1 cellular context compared by ENCODE assay signal in genomic region chr3:69354948-69355347, GRCh38.
A peak's percentile ranks its signal among the peaks of the same experiment; 100 is the strongest.
TF ChIP-seq lines count a peak whose summit lies in the region.

No MANE protein-coding gene starts in this region.

TF ChIP-seq in SK-N-SH, 30 proteins besides CTCF, POLR2A, EP300 and RAD21 (continued from another document):
- TF ChIP-seq RFX5 (IDR thresholded peaks at IDR 0.05; ENCODE audit: low read length) (no peak), TCF12 (IDR thresholded peaks at IDR 0.05) (peak; percentile 61), MXI1 (IDR thresholded peaks at IDR 0.05; ENCODE audit: low read depth, low read length) (no peak), NFIC (IDR thresholded peaks at IDR 0.05; ENCODE audit: borderline replicate concordance) (peak; percentile 77), JUND (IDR thresholded peaks at IDR 0.05) (peak; percentile 66; the same call in 1 of the 2 replicates)
